ENCODE assay signal across 16 cellular contexts in the genomic region with DNA sequence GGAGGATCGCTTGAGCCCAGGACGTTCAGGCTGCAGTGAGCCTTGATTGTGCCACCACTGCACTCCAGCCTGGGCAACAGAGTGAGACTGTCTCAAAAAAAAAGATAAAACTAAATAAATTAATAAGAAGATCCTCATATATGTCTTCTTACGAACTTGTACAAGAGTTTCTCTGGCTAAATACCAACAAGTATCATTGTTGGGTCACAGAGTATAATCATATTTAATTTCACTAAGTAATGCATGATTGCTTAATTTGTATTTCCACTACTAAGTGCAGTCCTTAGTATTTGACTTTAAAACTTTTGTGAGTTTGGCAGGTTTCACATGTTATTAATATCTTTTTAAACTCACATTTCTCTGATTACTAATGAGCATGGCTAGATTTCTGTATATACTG.
DNase-seq lines count a peak whose midpoint lies in the region; ATAC-seq and TF ChIP-seq lines count a peak whose summit lies in the region.
"Had no signal": no experiment of that assay in that cellular context is flagged by ENCODE, and none has a peak within 500 bp of the region (broad histone marks: within the 10 kb centered on the region; RNA-seq: fewer than 3 reads in every experiment).

No MANE protein-coding gene starts in this region.

- POLR2A ChIA-PET in naive thymus-derived CD4-positive, alpha-beta T cell (lab: Charles Lee) = no interaction called here

- H3K27me3 Mint-ChIP-seq in activated naive CD8-positive, alpha-beta T cell = no peaks in the 10 kb centered on the region
- no peaks in the 10 kb centered on the region for H3K27me3 Mint-ChIP-seq in activated naive CD8-positive, alpha-beta T cell treated with anti-CD3 and anti-CD28 coated beads, Interleukin-2, amount 50 U/mL, for 24 hours
- H3K27me3 Mint-ChIP-seq in activated T-helper 17 cell treated with anti-CD3 and anti-CD28 coated beads, Interleukin-2, amount 50 U/mL, for 72 hours = no peaks in the 10 kb centered on the region
- no peaks in the 10 kb centered on the region for H3K27me3 Mint-ChIP-seq in naive thymus-derived CD4-positive, alpha-beta T cell
- H3K27me3 Mint-ChIP-seq in activated T-helper 1 cell treated with anti-CD3 and anti-CD28 coated beads, Interleukin-12 subunit alpha, Interleukin-12 subunit beta, Interleukin-2, Interleukin-4 antibody, amounts not matched to agents 30 ng/mL and 10 ng/mL and 1 ng/mL, durations not matched to agents 14 hours and 24 hours and 36 hours (ENCODE audit: insufficient read depth) = no peaks in the 10 kb centered on the region

- peak overlapping the region; percentile 24 for H3K27ac ChIP-seq in naive thymus-derived CD4-positive, alpha-beta T cell (ENCODE audit: low read depth, low read length)

- no peak for DNase-seq in activated naive CD8-positive, alpha-beta T cell treated with anti-CD3 and anti-CD28 coated beads, Interleukin-2, amount 50 U/mL, for 24 hours
- DNase-seq in GM12864 (ENCODE audit: low read depth) = no peak
- DNase-seq in naive thymus-derived CD4-positive, alpha-beta T cell = no peak
- no peak for DNase-seq in activated T-helper 1 cell treated with anti-CD3 and anti-CD28 coated beads, Interleukin-12 subunit alpha, Interleukin-12 subunit beta, Interleukin-2, Interleukin-4 antibody, amounts not matched to agents 30 ng/mL and 10 ng/mL and 1 ng/mL, durations not matched to agents 14 hours and 24 hours and 36 hours (ENCODE audit: low spot score)
- DNase-seq: AML-193, DMS79, HFFc6, IMR-90, NCI-H1105, NCI-H1694, NCI-H510A treated with DMSO at 0.1 percent for 48 hours, Right ventricle myocardium superior had no signal

- CTCF ChIA-PET in naive thymus-derived CD4-positive, alpha-beta T cell (lab: Charles Lee) = no interaction called here

- H3K36me3 ChIP-seq in naive thymus-derived CD4-positive, alpha-beta T cell (ENCODE audit: control insufficient read depth in 2 of 3, insufficient read depth in 3 of 3, low read length in 3 of 3) = no peaks in the 10 kb centered on the region

- peaks cover 2% of the 10 kb centered on the region for H3K36me3 Mint-ChIP-seq in activated naive CD8-positive, alpha-beta T cell
- H3K36me3 Mint-ChIP-seq in activated naive CD8-positive, alpha-beta T cell treated with anti-CD3 and anti-CD28 coated beads, Interleukin-2, amount 50 U/mL, for 24 hours (ENCODE audit: low read depth) = peaks cover 3% of the 10 kb centered on the region
- H3K36me3 Mint-ChIP-seq in activated T-helper 17 cell treated with anti-CD3 and anti-CD28 coated beads, Interleukin-2, amount 50 U/mL, for 72 hours (ENCODE audit: low read depth) = peaks cover 7% of the 10 kb centered on the region
- peaks cover 0 to 4% (median 0%) of the 10 kb centered on the region in 5 donors for H3K36me3 Mint-ChIP-seq in naive thymus-derived CD4-positive, alpha-beta T cell
- H3K36me3 Mint-ChIP-seq in activated T-helper 1 cell treated with anti-CD3 and anti-CD28 coated beads, Interleukin-12 subunit alpha, Interleukin-12 subunit beta, Interleukin-2, Interleukin-4 antibody, amounts not matched to agents 30 ng/mL and 10 ng/mL and 1 ng/mL, durations not matched to agents 14 hours and 24 hours and 36 hours (ENCODE audit: low read depth) = peaks cover 7% of the 10 kb centered on the region

- no peak for ATAC-seq in activated naive CD8-positive, alpha-beta T cell treated with anti-CD3 and anti-CD28 coated beads, Interleukin-2, amount 50 U/mL, for 24 hours
- ATAC-seq in activated T-helper 17 cell treated with anti-CD3 and anti-CD28 coated beads, Interleukin-2, amount 50 U/mL, for 72 hours (replicated peaks) = no peak
- no peak for ATAC-seq in naive thymus-derived CD4-positive, alpha-beta T cell
- ATAC-seq in GM19397 (IDR thresholded peaks at IDR 0.05; ENCODE audit: unreplicated experiment) = no peak
- no peak for ATAC-seq in HG03025 (IDR thresholded peaks at IDR 0.05; ENCODE audit: low FRiP score, unreplicated experiment)

- intact Hi-C loops in naive thymus-derived CD4-positive, alpha-beta T cell (cut with micrococcal nuclease) = no loop called here
- intact Hi-C loops in activated T-helper 1 cell treated with anti-CD3 and anti-CD28 coated beads, Interleukin-12 subunit alpha, Interleukin-12 subunit beta, Interleukin-2, Interleukin-4 antibody, amounts not matched to agents 30 ng/mL and 10 ng/mL and 1 ng/mL, durations not matched to agents 14 hours and 24 hours and 36 hours (cut with micrococcal nuclease) = loop anchor here (5.0 kb wide), 1 partner anchor 129 kb away; the partner anchor contains the start of genes BANF1 and EIF1AD

- H3K9me3 Mint-ChIP-seq in activated naive CD8-positive, alpha-beta T cell (ENCODE audit: low read depth) = no peaks in the 10 kb centered on the region
- H3K9me3 Mint-ChIP-seq in activated naive CD8-positive, alpha-beta T cell treated with anti-CD3 and anti-CD28 coated beads, Interleukin-2, amount 50 U/mL, for 24 hours = no peaks in the 10 kb centered on the region
- no peaks in the 10 kb centered on the region for H3K9me3 Mint-ChIP-seq in activated T-helper 17 cell treated with anti-CD3 and anti-CD28 coated beads, Interleukin-2, amount 50 U/mL, for 72 hours
- H3K9me3 Mint-ChIP-seq in naive thymus-derived CD4-positive, alpha-beta T cell = no peaks in the 10 kb centered on the region
- H3K9me3 Mint-ChIP-seq in activated T-helper 1 cell treated with anti-CD3 and anti-CD28 coated beads, Interleukin-12 subunit alpha, Interleukin-12 subunit beta, Interleukin-2, Interleukin-4 antibody, amounts not matched to agents 30 ng/mL and 10 ng/mL and 1 ng/mL, durations not matched to agents 14 hours and 24 hours and 36 hours = no peaks in the 10 kb centered on the region
- H3K9me3 Mint-ChIP-seq: HFFc6 had no signal

- no peak for TF ChIP-seq CTCF in GM12864 (IDR thresholded peaks at IDR 0.05; ENCODE audit: low read depth, low read length, missing control alignments)

- no peak overlapping the region for H3K4me3 Mint-ChIP-seq in activated naive CD8-positive, alpha-beta T cell
- no peak overlapping the region for H3K4me3 Mint-ChIP-seq in activated naive CD8-positive, alpha-beta T cell treated with anti-CD3 and anti-CD28 coated beads, Interleukin-2, amount 50 U/mL, for 24 hours
- no peak overlapping the region for H3K4me3 Mint-ChIP-seq in activated T-helper 17 cell treated with anti-CD3 and anti-CD28 coated beads, Interleukin-2, amount 50 U/mL, for 72 hours
- no peak overlapping the region for H3K4me3 Mint-ChIP-seq in naive thymus-derived CD4-positive, alpha-beta T cell
- no peak overlapping the region for H3K4me3 Mint-ChIP-seq in activated T-helper 1 cell treated with anti-CD3 and anti-CD28 coated beads, Interleukin-12 subunit alpha, Interleukin-12 subunit beta, Interleukin-2, Interleukin-4 antibody, amounts not matched to agents 30 ng/mL and 10 ng/mL and 1 ng/mL, durations not matched to agents 14 hours and 24 hours and 36 hours
- H3K4me3 Mint-ChIP-seq: HFFc6 had no signal

- peaks cover 74% of the 10 kb centered on the region for H3K4me1 Mint-ChIP-seq in activated naive CD8-positive, alpha-beta T cell (ENCODE audit: low read depth)
- H3K4me1 Mint-ChIP-seq in activated naive CD8-positive, alpha-beta T cell treated with anti-CD3 and anti-CD28 coated beads, Interleukin-2, amount 50 U/mL, for 24 hours = peaks cover 76% of the 10 kb centered on the region
- peaks cover 54% of the 10 kb centered on the region for H3K4me1 Mint-ChIP-seq in activated T-helper 17 cell treated with anti-CD3 and anti-CD28 coated beads, Interleukin-2, amount 50 U/mL, for 72 hours
- peaks cover 52 to 85% (median 80%) of the 10 kb centered on the region in 7 donors for H3K4me1 Mint-ChIP-seq in naive thymus-derived CD4-positive, alpha-beta T cell
- peaks cover 40% of the 10 kb centered on the region for H3K4me1 Mint-ChIP-seq in activated T-helper 1 cell treated with anti-CD3 and anti-CD28 coated beads, Interleukin-12 subunit alpha, Interleukin-12 subunit beta, Interleukin-2, Interleukin-4 antibody, amounts not matched to agents 30 ng/mL and 10 ng/mL and 1 ng/mL, durations not matched to agents 14 hours and 24 hours and 36 hours (ENCODE audit: low read depth)

- peak overlapping the region; percentile 69 for H3K27ac Mint-ChIP-seq in activated naive CD8-positive, alpha-beta T cell
- no peak overlapping the region for H3K27ac Mint-ChIP-seq in activated naive CD8-positive, alpha-beta T cell treated with anti-CD3 and anti-CD28 coated beads, Interleukin-2, amount 50 U/mL, for 24 hours
- H3K27ac Mint-ChIP-seq in activated T-helper 17 cell treated with anti-CD3 and anti-CD28 coated beads, Interleukin-2, amount 50 U/mL, for 72 hours = peak overlapping the region; percentile 36
- H3K27ac Mint-ChIP-seq in naive thymus-derived CD4-positive, alpha-beta T cell = peak overlapping the region in 8 of 9 donors; percentile 57 to 95 (median 74)
- H3K27ac Mint-ChIP-seq in activated T-helper 1 cell treated with anti-CD3 and anti-CD28 coated beads, Interleukin-12 subunit alpha, Interleukin-12 subunit beta, Interleukin-2, Interleukin-4 antibody, amounts not matched to agents 30 ng/mL and 10 ng/mL and 1 ng/mL, durations not matched to agents 14 hours and 24 hours and 36 hours = no peak overlapping the region
- H3K27ac Mint-ChIP-seq: HFFc6 had no signal

- H3K9me3 ChIP-seq in naive thymus-derived CD4-positive, alpha-beta T cell (ENCODE audit: control insufficient read depth in 2 of 3, low read length in 3 of 3) = no peaks in the 10 kb centered on the region

- H3K4me1 ChIP-seq in naive thymus-derived CD4-positive, alpha-beta T cell (ENCODE audit: control insufficient read depth in 2 of 2, insufficient read depth in 2 of 2, low read length in 2 of 2) = peaks cover 13 to 39% of the 10 kb centered on the region in 2 donors

- peak overlapping the region; percentile 18; the same call in 1 of the 2 replicates for H3K4me3 ChIP-seq in GM12864 (ENCODE audit: low read depth, low read length)
- no peak overlapping the region for H3K4me3 ChIP-seq in naive thymus-derived CD4-positive, alpha-beta T cell (ENCODE audit: low read length)

- H3K27me3 ChIP-seq in naive thymus-derived CD4-positive, alpha-beta T cell (ENCODE audit: control insufficient read depth in 2 of 2, insufficient read depth in 2 of 2, low read length in 2 of 2) = no peaks in the 10 kb centered on the region

Comparison
In these comparisons a context has a peak if more than half of its experiments do, and no peak if none do; other contexts are left out.
1. H3K27ac Mint-ChIP-seq: peak in activated naive CD8-positive, alpha-beta T cell (single experiment), activated T-helper 17 cell treated with anti-CD3 and anti-CD28 coated beads, Interleukin-2, amount 50 U/mL, for 72 hours (single experiment) and naive thymus-derived CD4-positive, alpha-beta T cell (8 of 9); none in activated naive CD8-positive, alpha-beta T cell treated with anti-CD3 and anti-CD28 coated beads, Interleukin-2, amount 50 U/mL, for 24 hours (single experiment) and activated T-helper 1 cell treated with anti-CD3 and anti-CD28 coated beads, Interleukin-12 subunit alpha, Interleukin-12 subunit beta, Interleukin-2, Interleukin-4 antibody, amounts not matched to agents 30 ng/mL and 10 ng/mL and 1 ng/mL, durations not matched to agents 14 hours and 24 hours and 36 hours (single experiment).